1 cellular context compared by ENCODE assay signal in the genomic region with DNA sequence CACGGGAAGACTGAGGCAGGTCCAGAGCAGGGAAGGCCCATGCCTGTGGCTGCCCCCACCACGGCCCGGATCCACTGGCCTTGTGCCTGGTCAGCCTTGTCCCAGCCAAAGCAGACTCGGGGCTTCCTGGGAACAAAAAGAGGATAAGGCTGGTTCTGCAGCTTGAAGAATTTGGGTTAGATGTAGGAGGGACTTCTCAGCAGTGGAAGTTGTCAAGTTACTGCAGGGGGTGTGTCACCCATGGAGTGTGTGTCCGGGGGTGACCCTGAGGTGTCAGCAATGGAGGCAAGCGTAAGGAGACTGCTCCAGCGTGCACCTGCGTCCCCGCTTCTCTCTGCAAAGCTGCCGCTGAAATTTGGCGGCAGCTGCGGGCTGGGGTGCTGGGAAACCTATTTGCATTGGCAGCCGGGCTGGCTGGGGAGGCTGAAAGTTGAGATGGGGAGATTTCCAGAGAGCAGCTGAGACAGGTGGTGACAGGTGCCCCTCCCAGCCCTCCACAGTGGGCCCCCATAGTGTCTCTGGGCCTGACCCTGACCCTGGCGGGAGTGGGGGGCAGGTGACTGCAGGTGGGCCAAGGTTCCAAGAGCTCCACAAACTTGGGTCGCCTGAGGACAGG.
TF ChIP-seq lines count a peak whose summit lies in the region.

No MANE protein-coding gene starts in this region.

TF ChIP-seq in WTC11, 78 proteins besides CTCF, POLR2A, EP300 and RAD21 (continued from another document):
- TF ChIP-seq, protein P1, sequence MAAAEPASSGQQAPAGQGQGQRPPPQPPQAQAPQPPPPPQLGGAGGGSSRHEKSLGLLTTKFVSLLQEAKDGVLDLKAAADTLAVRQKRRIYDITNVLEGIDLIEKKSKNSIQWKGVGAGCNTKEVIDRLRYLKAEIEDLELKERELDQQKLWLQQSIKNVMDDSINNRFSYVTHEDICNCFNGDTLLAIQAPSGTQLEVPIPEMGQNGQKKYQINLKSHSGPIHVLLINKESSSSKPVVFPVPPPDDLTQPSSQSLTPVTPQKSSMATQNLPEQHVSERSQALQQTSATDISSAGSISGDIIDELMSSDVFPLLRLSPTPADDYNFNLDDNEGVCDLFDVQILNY (CRISPR knock-in tag; IDR thresholded peaks at IDR 0.05) = no peak
- no peak for TF ChIP-seq PRRX2 (CRISPR knock-in tag; IDR thresholded peaks at IDR 0.05)
